8 cellular contexts compared by ENCODE assay signal in the genomic region with DNA sequence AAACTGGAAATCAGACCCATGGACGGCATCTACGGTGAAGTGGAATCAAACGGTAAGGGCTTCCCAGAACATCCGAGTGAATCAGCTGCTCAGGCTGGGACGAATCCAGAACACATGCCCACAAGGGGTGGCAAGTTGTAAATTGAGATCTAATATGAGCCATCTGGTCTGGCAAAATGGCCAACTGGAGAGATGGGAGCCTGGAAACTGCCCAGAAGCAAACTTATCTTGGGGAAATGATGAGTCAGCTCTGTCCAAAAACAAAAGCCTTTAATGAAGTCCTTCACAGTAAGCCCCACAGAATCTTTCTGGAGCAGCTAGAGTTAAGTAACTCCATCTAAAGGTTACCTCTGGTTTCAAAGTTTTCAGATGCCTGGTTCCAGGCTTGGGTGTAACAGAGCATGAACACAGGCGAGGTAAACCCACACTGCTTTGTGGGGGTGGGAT. TPM values are rescaled to one million over a fixed set of nuclear protein-coding genes. Genes with fewer than 3 reads are reported as not detected.
DNase-seq lines count a peak whose midpoint lies in the region; ATAC-seq and TF ChIP-seq lines count a peak whose summit lies in the region.

No MANE protein-coding gene starts in this region.

- DNase-seq in HFFc6 = peak; percentile 91
- DNase-seq in adipocyte (ENCODE audit: low read depth) = peak; percentile 88
- peak; percentile 67 for DNase-seq in hepatic stellate cell (ENCODE audit: low spot score)
- no peak for DNase-seq in SW480 (ENCODE audit: low spot score)
- no peak for DNase-seq in HuH-7 (ENCODE audit: low spot score)
- DNase-seq in COR-L47 (lab: John Stamatoyannopoulos, UW) = no peak

- no peak for TF ChIP-seq CTCF in HFFc6 (IDR thresholded peaks at IDR 0.05)

- H3K9me3 ChIP-seq in adipocyte (ENCODE audit: control insufficient read depth, low read length) (no peaks in the 10 kb centered on the region), subcutaneous abdominal adipose tissue (ENCODE audit: control insufficient read depth in 5 of 5, low read length in 5 of 5) (no peaks in the 10 kb centered on the region)

- no peaks in the 10 kb centered on the region for H3K36me3 ChIP-seq in adipocyte (ENCODE audit: control insufficient read depth, insufficient read depth, low read length, severe bottlenecking)
- H3K36me3 ChIP-seq in subcutaneous abdominal adipose tissue (ENCODE audit: control insufficient read depth in 5 of 5, insufficient read depth in 5 of 5, low read length in 5 of 5) = no peaks in the 10 kb centered on the region

- no peaks in the 10 kb centered on the region for H3K27me3 ChIP-seq in adipocyte (replicated peaks; ENCODE audit: control insufficient read depth, insufficient read depth, low read length)
- no peaks in the 10 kb centered on the region for H3K27me3 ChIP-seq in subcutaneous abdominal adipose tissue (ENCODE audit: control insufficient read depth in 5 of 5, insufficient read depth in 4 of 5, low read length in 5 of 5)

- H3K36me3 Mint-ChIP-seq in HFFc6 (ENCODE audit: low read depth) = no peaks in the 10 kb centered on the region

- peak overlapping the region; percentile 6 for H3K27ac ChIP-seq in subcutaneous abdominal adipose tissue (ENCODE audit: low read depth, low read length)

- no peak for ATAC-seq in GM21825 (IDR thresholded peaks at IDR 0.05; ENCODE audit: unreplicated experiment)

- H3K4me3 Mint-ChIP-seq in HFFc6 = peak overlapping the region; percentile 58

- H3K27ac Mint-ChIP-seq in HFFc6 = peak overlapping the region; percentile 93

- H3K27me3 Mint-ChIP-seq in HFFc6 (ENCODE audit: insufficient read depth) = peaks cover 5% of the 10 kb centered on the region

- H3K9me3 Mint-ChIP-seq in HFFc6 = no peaks in the 10 kb centered on the region

- H3K4me1 ChIP-seq in adipocyte (ENCODE audit: control insufficient read depth, insufficient read depth, low read length) (peaks cover 60% of the 10 kb centered on the region), subcutaneous abdominal adipose tissue (ENCODE audit: control insufficient read depth in 5 of 5, insufficient read depth in 5 of 5, low read length in 5 of 5) (peaks cover 20 to 78% (median 45%) of the 10 kb centered on the region in 5 donors)

- H3K4me3 ChIP-seq in adipocyte (ENCODE audit: low read length) = peak overlapping the region; percentile 35
- H3K4me3 ChIP-seq in subcutaneous abdominal adipose tissue (ENCODE audit: low read depth in 1 of 5, low read length in 5 of 5) = no peak overlapping the region

- H3K9ac ChIP-seq in adipocyte (ENCODE audit: low read length) = peak overlapping the region; percentile 60
- peak overlapping the region in 1 of 5 donors; percentile 59 for H3K9ac ChIP-seq in subcutaneous abdominal adipose tissue (ENCODE audit: low read length in 5 of 5)

- peaks cover 65% of the 10 kb centered on the region for H3K4me1 Mint-ChIP-seq in HFFc6 (ENCODE audit: low read depth)

RNA-seq across cellular contexts. Expression of gene SRP9, which starts 10.6 kb away (rescaled TPM):
- total RNA-seq in HFFc6 (2021; fragmentation: NEBNext Ultra II Directional; extraction: Animal tissue kit (Norgen Biotek cat#: 25700)) = 100 to 1,000 TPM; 219 to 277 (median 246) TPM

RNA-seq across cellular contexts. Expression of gene EPHX1, which starts 42.9 kb away (rescaled TPM):
- total RNA-seq in HFFc6 (2021; fragmentation: NEBNext Ultra II Directional; extraction: Animal tissue kit (Norgen Biotek cat#: 25700)) = 10 to 100 TPM; 30.3 to 38.7 (median 34.9) TPM

Comparison
In these comparisons a context has a peak if more than half of its experiments do, and no peak if none do; other contexts are left out.
1. DNase-seq: peak in HFFc6 (single experiment), adipocyte (single experiment) and hepatic stellate cell (single experiment); none in SW480 (single experiment), HuH-7 (single experiment) and COR-L47 (single experiment).